ENCODE assay signal across 8 cellular contexts in the genomic region with DNA sequence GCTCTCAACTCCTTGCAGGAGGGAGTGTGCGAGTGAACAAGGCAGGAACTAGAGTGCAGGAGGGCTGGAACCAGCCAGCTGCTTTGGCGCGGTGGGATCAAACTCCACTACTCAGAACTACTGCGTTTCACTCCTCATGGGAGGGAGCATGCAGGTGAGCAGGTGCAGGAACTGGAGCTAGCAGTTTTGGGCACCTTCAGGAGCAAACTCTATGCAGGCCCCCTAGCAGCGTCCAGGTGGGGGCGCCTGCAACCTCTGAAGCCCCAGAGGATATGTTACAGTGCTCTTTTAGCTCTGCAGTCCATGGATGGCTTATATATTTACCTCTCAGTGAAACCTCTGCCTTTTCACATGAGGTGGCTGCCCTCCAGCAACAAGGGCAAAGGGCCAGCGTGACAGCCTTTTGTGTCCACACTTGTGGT.
DNase-seq lines count a peak whose midpoint lies in the region; ATAC-seq and TF ChIP-seq lines count a peak whose summit lies in the region.

No MANE protein-coding gene starts in this region.

- TF ChIP-seq CTCF in fibroblast of villous mesenchyme (IDR thresholded peaks at IDR 0.05; ENCODE audit: insufficient read depth, low read depth, low read length), result peak; percentile 9
- TF ChIP-seq CTCF in retinal pigment epithelial cell (conservative IDR thresholded peaks at IDR 0.05; ENCODE audit: low read depth, low read length), result peak; percentile 49
- no peak; the same call in 1 of the 2 replicates for TF ChIP-seq CTCF in A673 (conservative IDR thresholded peaks at IDR 0.05; ENCODE audit: low read depth, low read length)

- H3K27me3 Mint-ChIP-seq in activated CD8-positive, alpha-beta memory T cell treated with anti-CD3 and anti-CD28 coated beads, Interleukin-2, amount 10 ng/mL, durations not matched to agents 7 days and 5 days, result no peaks in the 10 kb centered on the region

- BruUV-seq in A673 (replicated peaks; lab: Mats Ljungman, UMichigan), result no TSS peak

- no peaks in the 10 kb centered on the region for H3K36me3 Mint-ChIP-seq in activated CD8-positive, alpha-beta memory T cell treated with anti-CD3 and anti-CD28 coated beads, Interleukin-2, amount 10 ng/mL, durations not matched to agents 7 days and 5 days

- no peaks in the 10 kb centered on the region for H3K27me3 ChIP-seq in A673 (replicated peaks; ENCODE audit: insufficient read depth, low read depth, low read length, poor library complexity)

- no peak overlapping the region for H3K4me3 Mint-ChIP-seq in activated CD8-positive, alpha-beta memory T cell treated with anti-CD3 and anti-CD28 coated beads, Interleukin-2, amount 10 ng/mL, durations not matched to agents 7 days and 5 days

- no peaks in the 10 kb centered on the region for H3K36me3 ChIP-seq in A673 (ENCODE audit: insufficient read depth, low read length, poor library complexity, severe bottlenecking)

- H3K9me3 ChIP-seq in A673 (ENCODE audit: low read depth, low read length, poor library complexity, severe bottlenecking), result no peaks in the 10 kb centered on the region

- CTCF ChIA-PET in A673 (lab: Charles Lee), result no interaction called here
- CTCF ChIA-PET in activated CD8-positive, alpha-beta memory T cell treated with anti-CD3 and anti-CD28 coated beads, Interleukin-2, amount 10 ng/mL, durations not matched to agents 7 days and 5 days (lab: Charles Lee), result no interaction called here

- no peak overlapping the region for H3K27ac Mint-ChIP-seq in activated CD8-positive, alpha-beta memory T cell treated with anti-CD3 and anti-CD28 coated beads, Interleukin-2, amount 10 ng/mL, durations not matched to agents 7 days and 5 days

- ATAC-seq in GM21717 (IDR thresholded peaks at IDR 0.05; ENCODE audit: unreplicated experiment), result peak; percentile 76
- ATAC-seq in activated CD8-positive, alpha-beta memory T cell treated with anti-CD3 and anti-CD28 coated beads, Interleukin-2, amount 10 ng/mL, durations not matched to agents 7 days and 5 days, result no peak
- no peak for ATAC-seq in HG03280 (IDR thresholded peaks at IDR 0.05; ENCODE audit: unreplicated experiment)

- intact Hi-C loops in A673 (cut with micrococcal nuclease; ENCODE audit: unreplicated experiment) (no loop called here), posterior vena cava (cut with DNase I) (loop anchor here in 1 of 2 donors (5.0 kb wide), 1 partner anchor 309 kb away; no protein-coding TSS in a partner anchor)

- H3K4me3 ChIP-seq in fibroblast of villous mesenchyme (ENCODE audit: low read depth, low read length), result no peak overlapping the region
- no peak overlapping the region for H3K4me3 ChIP-seq in retinal pigment epithelial cell (ENCODE audit: low read length)
- no peak overlapping the region for H3K4me3 ChIP-seq in A673 (ENCODE audit: low read depth, low read length, poor library complexity, severe bottlenecking)

- H3K9me3 Mint-ChIP-seq in activated CD8-positive, alpha-beta memory T cell treated with anti-CD3 and anti-CD28 coated beads, Interleukin-2, amount 10 ng/mL, durations not matched to agents 7 days and 5 days (ENCODE audit: low read depth), result peaks cover 15% of the 10 kb centered on the region

- H3K4me1 ChIP-seq in A673 (ENCODE audit: insufficient read depth, low read length, poor library complexity, severe bottlenecking), result no peaks in the 10 kb centered on the region

- H3K27ac ChIP-seq in A673 (ENCODE audit: low read depth, low read length, poor library complexity, severe bottlenecking), result no peak overlapping the region

- POLR2A ChIA-PET in A673 (lab: Charles Lee; ENCODE audit: low non-redundant PET), result no interaction called here

- DNase-seq in NCI-H146 (lab: John Stamatoyannopoulos, UW) (peak; percentile 86), fibroblast of villous mesenchyme (ENCODE audit: low read depth) (no peak), retinal pigment epithelial cell (ENCODE audit: low read depth) (no peak), A673 (ENCODE audit: low spot score) (no peak), posterior vena cava (ENCODE audit: low spot score) (no peak)
- DNase-seq in activated CD8-positive, alpha-beta memory T cell treated with anti-CD3 and anti-CD28 coated beads, Interleukin-2, amount 10 ng/mL, durations not matched to agents 7 days and 5 days, result no peak

- H3K4me1 Mint-ChIP-seq in activated CD8-positive, alpha-beta memory T cell treated with anti-CD3 and anti-CD28 coated beads, Interleukin-2, amount 10 ng/mL, durations not matched to agents 7 days and 5 days, result no peaks in the 10 kb centered on the region
